Comparison of ENCODE assay signal across 30 cellular contexts in the genomic region with DNA sequence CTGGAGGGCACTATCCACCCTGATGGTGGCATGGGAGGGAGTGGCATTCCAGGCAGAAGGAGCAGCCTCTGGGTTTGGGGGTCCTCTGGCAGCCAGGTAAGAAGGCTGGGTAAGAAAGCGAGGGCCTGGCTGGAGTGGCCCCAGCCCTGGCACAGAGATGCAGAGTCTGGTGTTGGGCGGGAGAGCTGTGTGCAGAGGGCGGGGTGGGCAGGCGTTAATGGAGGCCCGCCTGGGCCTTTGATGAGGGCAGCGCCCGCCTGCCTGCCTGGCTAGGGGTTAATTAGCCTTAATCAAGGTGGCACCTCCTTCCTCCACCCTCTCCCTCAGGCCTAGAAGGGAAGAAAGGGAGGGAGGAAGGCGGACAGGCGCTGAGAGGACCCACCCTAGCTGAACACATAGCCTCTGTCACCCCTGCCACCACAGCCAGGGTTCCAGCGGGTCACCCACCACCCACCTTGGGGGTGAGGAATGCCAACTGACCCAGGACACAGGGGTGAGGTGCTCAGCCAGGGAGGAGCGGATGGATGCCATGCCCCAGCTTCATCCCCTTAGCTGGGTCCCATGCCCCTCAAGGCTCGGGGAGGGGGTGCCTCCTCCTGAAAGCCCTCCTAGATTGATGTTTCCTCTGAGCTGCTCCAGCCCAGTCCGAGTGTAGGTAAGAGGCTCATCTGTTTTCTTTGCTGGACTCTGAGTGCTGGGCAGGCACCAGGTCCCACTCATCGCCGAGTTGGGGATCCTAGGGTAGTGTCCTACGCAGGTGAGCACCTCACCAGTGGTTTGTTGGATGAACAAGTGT. TPM values are rescaled to one million over a fixed set of nuclear protein-coding genes. Genes with fewer than 3 reads are reported as not detected.
DNase-seq lines count a peak whose midpoint lies in the region; ATAC-seq and TF ChIP-seq lines count a peak whose summit lies in the region.
"Had no signal": no experiment of that assay in that cellular context is flagged by ENCODE, and none has a peak within 500 bp of the region (broad histone marks: within the 10 kb centered on the region; RNA-seq: fewer than 3 reads in every experiment).

No MANE protein-coding gene starts in this region.

- no peaks in the 10 kb centered on the region for H4K20me1 ChIP-seq in neural progenitor cell (ENCODE audit: low read depth)

- H3K36me3 ChIP-seq in CD4-positive, CD25-positive, alpha-beta regulatory T cell (ENCODE audit: control insufficient read depth, insufficient read depth, low read length) = peaks cover 3% of the 10 kb centered on the region
- H3K36me3 ChIP-seq in HEK293 (ENCODE audit: control insufficient read depth in 2 of 2, insufficient read depth in 1 of 2, low read length in 2 of 2) (no peaks in the 10 kb centered on the region), neural progenitor cell (no peaks in the 10 kb centered on the region), breast epithelium (no peaks in the 10 kb centered on the region)
- H3K36me3 ChIP-seq: HAP-1, SJCRH30, uterus had no signal

- H3K36me3 Mint-ChIP-seq in CD4-positive, CD25-positive, alpha-beta regulatory T cell = peaks cover 8% of the 10 kb centered on the region
- no peaks in the 10 kb centered on the region for H3K36me3 Mint-ChIP-seq in glutamatergic neuron (ENCODE audit: unreplicated experiment)
- H3K36me3 Mint-ChIP-seq in neural progenitor cell = no peaks in the 10 kb centered on the region
- no peaks in the 10 kb centered on the region for H3K36me3 Mint-ChIP-seq in activated naive CD4-positive, alpha-beta T cell treated with anti-CD3 and anti-CD28 coated beads, Interleukin-2, amount 50 U/mL, for 72 hours
- H3K36me3 Mint-ChIP-seq: activated naive CD4-positive, alpha-beta T cell treated with anti-CD3 and anti-CD28 coated beads, Interleukin-2, amount 50 U/mL, for 24 hours had no signal

- CTCF ChIA-PET in HEK293 (lab: Yijun Ruan, JAX) = interaction anchor here (0.7 kb wide), 1 partner anchor 390 kb away, joined by 3 read pairs; no protein-coding TSS in a partner anchor

- H2AFZ ChIP-seq in neural progenitor cell (replicated peaks) = no peak overlapping the region
- H2AFZ ChIP-seq: parathyroid adenoma had no signal

- no peak overlapping the region for H3K4me2 ChIP-seq in neural progenitor cell

- H3K27ac Mint-ChIP-seq in CD4-positive, CD25-positive, alpha-beta regulatory T cell = peak overlapping the region; percentile 17 to 92 (median 59)
- H3K27ac Mint-ChIP-seq in glutamatergic neuron (ENCODE audit: unreplicated experiment) (no peak overlapping the region), neural progenitor cell (no peak overlapping the region)
- peak overlapping the region in 1 of 2 donors; percentile 87 for H3K27ac Mint-ChIP-seq in activated naive CD4-positive, alpha-beta T cell treated with anti-CD3 and anti-CD28 coated beads, Interleukin-2, amount 50 U/mL, for 72 hours

- H3K4me1 Mint-ChIP-seq in CD4-positive, CD25-positive, alpha-beta regulatory T cell = peaks cover 0 to 15% (median 3%) of the 10 kb centered on the region in 4 donors
- H3K4me1 Mint-ChIP-seq in glutamatergic neuron (ENCODE audit: low read depth, unreplicated experiment) (peaks cover 6% of the 10 kb centered on the region), neural progenitor cell (peaks cover 14% of the 10 kb centered on the region)
- H3K4me1 Mint-ChIP-seq: activated T-helper 17 cell treated with anti-CD3 and anti-CD28 coated beads, Interleukin-2, amount 50 U/mL, for 72 hours had no signal

- no peaks in the 10 kb centered on the region for H3K79me2 ChIP-seq in neural progenitor cell (ENCODE audit: low read depth)
- H3K79me2 ChIP-seq: parathyroid adenoma had no signal

- intact Hi-C loops in breast epithelium (cut with DNase I; ENCODE audit: low total_unique reads) = no loop called here

- no peak overlapping the region for H3K9ac ChIP-seq in neural progenitor cell
- H3K9ac ChIP-seq: parathyroid adenoma had no signal

- DNase-seq in CD4-positive, CD25-positive, alpha-beta regulatory T cell = no peak
- DNase-seq in glutamatergic neuron (peak; percentile 3), neural progenitor cell (ENCODE audit: low spot score) (no peak), breast epithelium (ENCODE audit: low spot score in 2 of 2) (no peak)
- no peak for DNase-seq in activated naive CD4-positive, alpha-beta T cell treated with anti-CD3 and anti-CD28 coated beads, Interleukin-2, amount 50 U/mL, for 72 hours (ENCODE audit: low spot score in 2 of 2)
- DNase-seq: activated CD4-positive, alpha-beta T cell treated with anti-CD3 and anti-CD28 coated beads, Interleukin-2, amount 50 U/mL, for 48 hours; activated CD4-positive, CD25-positive, alpha-beta regulatory T cell; C1 segment of cervical spinal cord; Calu3; caudate nucleus; GF-D8; midbrain; NCI-H1930; NCI-H526; SJCRH30; stimulated activated CD4-positive, alpha-beta T cell treated with anti-CD3 and anti-CD28 coated beads, Interleukin-4, amount 100 ng/mL, for 4 hours; stimulated activated naive CD4-positive, alpha-beta T cell; uterus had no signal

- no peak for TF ChIP-seq POLR2A in breast epithelium (IDR thresholded peaks at IDR 0.05)

- no peaks in the 10 kb centered on the region for H3K27me3 ChIP-seq in CD4-positive, CD25-positive, alpha-beta regulatory T cell (ENCODE audit: control insufficient read depth, insufficient read depth, low read length)
- no peaks in the 10 kb centered on the region for H3K27me3 ChIP-seq in neural progenitor cell
- no peaks in the 10 kb centered on the region for H3K27me3 ChIP-seq in breast epithelium
- H3K27me3 ChIP-seq: uterus had no signal

- no peaks in the 10 kb centered on the region for H3K9me3 Mint-ChIP-seq in CD4-positive, CD25-positive, alpha-beta regulatory T cell
- H3K9me3 Mint-ChIP-seq in glutamatergic neuron (ENCODE audit: unreplicated experiment) (peaks cover 7% of the 10 kb centered on the region), neural progenitor cell (no peaks in the 10 kb centered on the region)
- H3K9me3 Mint-ChIP-seq in activated naive CD4-positive, alpha-beta T cell treated with anti-CD3 and anti-CD28 coated beads, Interleukin-2, amount 50 U/mL, for 72 hours = no peaks in the 10 kb centered on the region
- H3K9me3 Mint-ChIP-seq: activated naive CD4-positive, alpha-beta T cell treated with anti-CD3 and anti-CD28 coated beads, Interleukin-2, amount 50 U/mL, for 24 hours; activated T-helper 17 cell treated with anti-CD3 and anti-CD28 coated beads, Interleukin-2, amount 50 U/mL, for 72 hours; nephron had no signal

- POLR2A ChIA-PET in HEK293 (lab: Yijun Ruan, JAX) = interaction anchor here (2.2 kb wide), 1 partner anchor 14 kb away, joined by 7 read pairs; the partner anchor contains the start of gene FAM83G

- no peaks in the 10 kb centered on the region for H3K9me3 ChIP-seq in CD4-positive, CD25-positive, alpha-beta regulatory T cell (ENCODE audit: control insufficient read depth in 2 of 2, low read length in 2 of 2)
- H3K9me3 ChIP-seq in HEK293 (ENCODE audit: control insufficient read depth, insufficient read depth, low read depth, low read length) = no peaks in the 10 kb centered on the region
- no peaks in the 10 kb centered on the region for H3K9me3 ChIP-seq in neural progenitor cell (ENCODE audit: low read depth)
- no peaks in the 10 kb centered on the region for H3K9me3 ChIP-seq in breast epithelium
- H3K9me3 ChIP-seq: HAP-1, SJCRH30, uterus had no signal

- no peaks in the 10 kb centered on the region for H3K27me3 Mint-ChIP-seq in CD4-positive, CD25-positive, alpha-beta regulatory T cell
- H3K27me3 Mint-ChIP-seq in glutamatergic neuron (ENCODE audit: unreplicated experiment) (peaks cover 11% of the 10 kb centered on the region), neural progenitor cell (ENCODE audit: insufficient read depth, low read depth) (peaks cover 3% of the 10 kb centered on the region)
- H3K27me3 Mint-ChIP-seq: activated naive CD4-positive, alpha-beta T cell treated with anti-CD3 and anti-CD28 coated beads, Interleukin-2, amount 50 U/mL, for 24 hours had no signal

- ATAC-seq in CD4-positive, CD25-positive, alpha-beta regulatory T cell (ENCODE audit: low read depth in 2 of 2) = no peak
- no peak for ATAC-seq in HG02852 (IDR thresholded peaks at IDR 0.05; ENCODE audit: unreplicated experiment)
- ATAC-seq in GM18909 (IDR thresholded peaks at IDR 0.05; ENCODE audit: poor library complexity, unreplicated experiment) = no peak
- no peak for ATAC-seq in activated naive CD4-positive, alpha-beta T cell treated with anti-CD3 and anti-CD28 coated beads, Interleukin-2, amount 50 U/mL, for 72 hours
- ATAC-seq: activated T-helper 17 cell treated with anti-CD3 and anti-CD28 coated beads, Interleukin-2, amount 50 U/mL, for 72 hours; Panc1; sciatic nerve had no signal

- no peak overlapping the region for H3K27ac ChIP-seq in CD4-positive, CD25-positive, alpha-beta regulatory T cell (ENCODE audit: insufficient read depth, low read length, poor library complexity, severe bottlenecking)
- H3K27ac ChIP-seq in HEK293 (ENCODE audit: extremely low read depth, low read depth, low read length) (no peak overlapping the region), neural progenitor cell (no peak overlapping the region), breast epithelium (no peak overlapping the region)
- H3K27ac ChIP-seq: parathyroid adenoma, SJCRH30, uterus had no signal

- no peaks in the 10 kb centered on the region for H3F3A ChIP-seq in neural progenitor cell (ENCODE audit: low read depth)

- no peak overlapping the region for H3K4me3 ChIP-seq in CD4-positive, CD25-positive, alpha-beta regulatory T cell (ENCODE audit: low read depth, low read length)
- no peak overlapping the region for H3K4me3 ChIP-seq in HEK293 (ENCODE audit: low read depth, low read length)
- H3K4me3 ChIP-seq in neural progenitor cell = no peak overlapping the region
- no peak overlapping the region for H3K4me3 ChIP-seq in breast epithelium
- H3K4me3 ChIP-seq: HAP-1, SJCRH30, uterus had no signal

- H3K4me1 ChIP-seq in CD4-positive, CD25-positive, alpha-beta regulatory T cell (ENCODE audit: control insufficient read depth, insufficient read depth, low read length, poor library complexity, severe bottlenecking) = no peaks in the 10 kb centered on the region
- H3K4me1 ChIP-seq in HEK293 (ENCODE audit: control insufficient read depth, insufficient read depth, low read length) = no peaks in the 10 kb centered on the region
- H3K4me1 ChIP-seq in neural progenitor cell = no peaks in the 10 kb centered on the region
- H3K4me1 ChIP-seq in breast epithelium = no peaks in the 10 kb centered on the region
- H3K4me1 ChIP-seq: HAP-1, parathyroid adenoma, uterus had no signal

- H3K4me3 Mint-ChIP-seq in CD4-positive, CD25-positive, alpha-beta regulatory T cell = no peak overlapping the region
- H3K4me3 Mint-ChIP-seq in glutamatergic neuron (ENCODE audit: unreplicated experiment) (no peak overlapping the region), neural progenitor cell (peak overlapping the region; percentile 64)
- H3K4me3 Mint-ChIP-seq: activated naive CD4-positive, alpha-beta T cell treated with anti-CD3 and anti-CD28 coated beads, Interleukin-2, amount 50 U/mL, for 24 hours; activated T-helper 17 cell treated with anti-CD3 and anti-CD28 coated beads, Interleukin-2, amount 50 U/mL, for 72 hours; nephron had no signal

- no peak for TF ChIP-seq CTCF in HEK293 (tag by site-specific recombination; IDR thresholded peaks at IDR 0.05)
- no peak for TF ChIP-seq CTCF in glutamatergic neuron (IDR thresholded peaks at IDR 0.05; ENCODE audit: partially characterized antibody, unreplicated experiment)
- no peak for TF ChIP-seq CTCF in neural progenitor cell (IDR thresholded peaks at IDR 0.05)
- no peak for TF ChIP-seq CTCF in breast epithelium (IDR thresholded peaks at IDR 0.05)

RNA-seq across cellular contexts. Expression of gene FAM83G, which starts 13.4 kb away (rescaled TPM):
- total RNA-seq in CD4-positive, CD25-positive, alpha-beta regulatory T cell = 10.7 TPM
- 1 to 10 TPM; 3.7 to 6.2 (median 5.3) TPM for polyA plus RNA-seq in CD4-positive, CD25-positive, alpha-beta regulatory T cell
- total RNA-seq in glutamatergic neuron (ENCODE audit: unreplicated experiment) (2.0 TPM), neural progenitor cell (ENCODE audit: low replicate concordance) (9.9 and 24.3 TPM in 2 replicates), breast epithelium (10 to 100 TPM in 1 of 3 donors, 1 to 10 TPM in 2; 1.8 to 11.0 (median 7.2) TPM)
- 10 to 100 TPM in 1 of 2 donors, 1 to 10 TPM in 1; 9.4 to 13.7 TPM for total RNA-seq in activated naive CD4-positive, alpha-beta T cell treated with anti-CD3 and anti-CD28 coated beads, Interleukin-2, amount 50 U/mL, for 72 hours

RNA-seq across cellular contexts. Expression of gene GRAP, which starts 28.8 kb away (rescaled TPM):
- total RNA-seq in CD4-positive, CD25-positive, alpha-beta regulatory T cell = 34.5 TPM
- 10 to 100 TPM; 52.2 to 77.5 (median 62.6) TPM for polyA plus RNA-seq in CD4-positive, CD25-positive, alpha-beta regulatory T cell
- 0.64 TPM for total RNA-seq in glutamatergic neuron (ENCODE audit: unreplicated experiment)
- 0.46 TPM in 1 of 2 replicates, not detected in the other for total RNA-seq in neural progenitor cell (ENCODE audit: low replicate concordance)
- total RNA-seq in activated naive CD4-positive, alpha-beta T cell treated with anti-CD3 and anti-CD28 coated beads, Interleukin-2, amount 50 U/mL, for 72 hours = 10 to 100 TPM; 12.7 to 13.7 TPM
- total RNA-seq in breast epithelium = 1 to 10 TPM; 1.8 to 9.8 (median 2.2) TPM
- total RNA-seq: Calu3, fibroblast of villous mesenchyme, LHCN-M2 had no signal

Comparison
In these comparisons a context has a peak if more than half of its experiments do, and no peak if none do; other contexts are left out.
1. H3K27ac Mint-ChIP-seq: peak in CD4-positive, CD25-positive, alpha-beta regulatory T cell (3 of 3); none in glutamatergic neuron (single experiment) and neural progenitor cell (single experiment).